23 cellular contexts compared by ENCODE assay signal in the genomic region with DNA sequence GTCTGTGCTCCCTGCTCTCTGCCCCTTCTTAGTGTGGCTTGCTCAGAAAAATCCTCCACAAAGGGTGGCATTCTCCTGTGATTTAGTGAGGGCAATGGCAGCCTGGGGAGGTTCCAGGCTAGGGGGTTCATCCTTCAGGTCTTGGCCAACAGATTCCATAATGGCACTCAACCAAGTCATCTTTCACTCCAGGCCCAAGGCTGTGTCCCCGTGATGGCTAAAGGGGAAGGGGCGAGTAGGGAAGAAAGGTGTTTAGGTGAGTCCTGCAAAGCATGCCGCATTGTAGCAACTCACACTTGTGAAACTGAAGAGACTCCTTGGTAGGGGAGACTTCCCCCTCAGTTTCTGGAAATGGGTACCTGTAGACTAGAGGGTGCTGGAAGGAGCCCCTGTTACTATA.
A peak's percentile ranks its signal among the peaks of the same experiment; 100 is the strongest.
DNase-seq lines count a peak whose midpoint lies in the region; ATAC-seq and TF ChIP-seq lines count a peak whose summit lies in the region.
"Had no signal": no experiment of that assay in that cellular context is flagged by ENCODE, and none has a peak within 500 bp of the region (broad histone marks: within the 10 kb centered on the region; RNA-seq: fewer than 3 reads in every experiment).

No MANE protein-coding gene starts in this region.

- peak overlapping the region; percentile 23 for H2BK15ac ChIP-seq in neuronal stem cell (ENCODE audit: low read length)

- no peak for DNase-seq in AG04450 (ENCODE audit: low read depth, low spot score)
- DNase-seq in epithelial cell of prostate (ENCODE audit: low read depth, low spot score) = no peak
- DNase-seq in neuronal stem cell (ENCODE audit: low spot score) = no peak
- DNase-seq in globus pallidus (ENCODE audit: low spot score) = no peak
- DNase-seq in OCI-LY7 (ENCODE audit: low spot score) = no peak
- DNase-seq: BE2C; C1 segment of cervical spinal cord; CD4-positive, alpha-beta memory T cell; CD4-positive, CD25-positive, alpha-beta regulatory T cell; CD8-positive, alpha-beta memory T cell; COR-L47; DMS 273 treated with DMSO at 0.1 percent for 48 hours; DMS153; DMS53; DMS79; DND-41; EL; GDM1 had no signal

- H3K79me2 ChIP-seq in OCI-LY7 (ENCODE audit: insufficient read depth, low read depth, low read length) = no peaks in the 10 kb centered on the region

- H2AK5ac ChIP-seq in neuronal stem cell (ENCODE audit: low read depth, low read length) = no peak overlapping the region

- intact Hi-C loops in OCI-LY7 (cut with micrococcal nuclease; ENCODE audit: unreplicated experiment) = no loop called here

- no peak overlapping the region for H3K18ac ChIP-seq in neuronal stem cell (ENCODE audit: low read length)

- no TSS peak for BruUV-seq in OCI-LY7 (replicated peaks; lab: Mats Ljungman, UMichigan)

- H3K9ac ChIP-seq in neuronal stem cell (ENCODE audit: low read depth, low read length, poor library complexity) = no peak overlapping the region
- H3K9ac ChIP-seq: BLaER1 had no signal

- H3K9me2 ChIP-seq in OCI-LY7 (ENCODE audit: insufficient read depth, low read length) = no peaks in the 10 kb centered on the region

- ATAC-seq in GM19035 (IDR thresholded peaks at IDR 0.05; ENCODE audit: unreplicated experiment) = no peak
- ATAC-seq: A549, GM12878 had no signal

- no peak overlapping the region for H3K4ac ChIP-seq in neuronal stem cell (ENCODE audit: low read length)

- POLR2A ChIA-PET in AG04450 (lab: Yijun Ruan, JAX) (no interaction called here), OCI-LY7 (lab: Charles Lee) (no interaction called here)

- no peak overlapping the region for H2BK5ac ChIP-seq in neuronal stem cell (ENCODE audit: low read length)

- H3K79me1 ChIP-seq in neuronal stem cell (ENCODE audit: low read depth, low read length) = no peaks in the 10 kb centered on the region

- no peaks in the 10 kb centered on the region; the same call in 1 of the 2 replicates for H3K9me3 ChIP-seq in AG04450 (ENCODE audit: control insufficient read depth, insufficient read depth, low read length)
- no peaks in the 10 kb centered on the region for H3K9me3 ChIP-seq in neuronal stem cell (replicated peaks in 1 of 2; ENCODE audit: control insufficient read depth in 2 of 2, insufficient read depth in 1 of 2, low read depth in 1 of 2, low read length in 2 of 2)
- no peaks in the 10 kb centered on the region for H3K9me3 ChIP-seq in OCI-LY7 (ENCODE audit: low read length)
- H3K9me3 ChIP-seq: A549, BE2C, BLaER1 had no signal

- no peak overlapping the region for H2AFZ ChIP-seq in neuronal stem cell (ENCODE audit: low read length)
- no peak overlapping the region for H2AFZ ChIP-seq in OCI-LY7 (ENCODE audit: low read length)

- no peak overlapping the region for H3K14ac ChIP-seq in neuronal stem cell (ENCODE audit: low read length)

- no peak overlapping the region for H4K91ac ChIP-seq in neuronal stem cell (ENCODE audit: low read depth, low read length, poor library complexity)

- no peak overlapping the region for H3K23ac ChIP-seq in neuronal stem cell (ENCODE audit: low read depth, low read length, poor library complexity)

- no CpG with 5 or more reads among the region's 3 CpGs for WGBS in neuronal stem cell (ENCODE audit: extremely low coverage in 2 of 2, insufficient read length in 2 of 2, insufficient replicate concordance in 1 of 2), 2 donors

- no peak overlapping the region for H3K4me3 ChIP-seq in AG04450 (ENCODE audit: low read depth, low read length)
- H3K4me3 ChIP-seq in neuronal stem cell (ENCODE audit: low read length in 2 of 2) = no peak overlapping the region
- H3K4me3 ChIP-seq in OCI-LY7 (ENCODE audit: low read depth, low read length, poor library complexity, severe bottlenecking) = no peak overlapping the region
- H3K4me3 ChIP-seq: A549, BLaER1, GM12878 had no signal

- no peaks in the 10 kb centered on the region for H3K36me3 ChIP-seq in neuronal stem cell (replicated peaks in 1 of 2; ENCODE audit: control insufficient read depth in 2 of 2, insufficient read depth in 2 of 2, low read length in 2 of 2)
- H3K36me3 ChIP-seq in OCI-LY7 (ENCODE audit: insufficient read depth, low read length) = no peaks in the 10 kb centered on the region
- H3K36me3 ChIP-seq: BE2C, BLaER1 had no signal

- TF ChIP-seq CTCF in AG04450 (IDR thresholded peaks at IDR 0.05; ENCODE audit: low read depth, low read length) (no peak), OCI-LY7 (conservative IDR thresholded peaks at IDR 0.05; ENCODE audit: low read length) (no peak)

- H4K20me1 ChIP-seq in OCI-LY7 (ENCODE audit: insufficient read depth, low read length) = no peaks in the 10 kb centered on the region
- H4K20me1 ChIP-seq: BLaER1 had no signal

- H2BK120ac ChIP-seq in neuronal stem cell (ENCODE audit: low read depth, low read length) = no peak overlapping the region

- H3K4me2 ChIP-seq in neuronal stem cell (ENCODE audit: insufficient read depth, low read length, poor library complexity, severe bottlenecking) = no peak overlapping the region
- no peak overlapping the region for H3K4me2 ChIP-seq in OCI-LY7 (ENCODE audit: low read length)
- H3K4me2 ChIP-seq: A549, BLaER1 had no signal

- peak overlapping the region; percentile 60 for H3K27ac ChIP-seq in AG04450 (ENCODE audit: low read depth, low read length)
- peak overlapping the region; percentile 87 for H3K27ac ChIP-seq in epithelial cell of prostate
- no peak overlapping the region for H3K27ac ChIP-seq in neuronal stem cell (replicated peaks; ENCODE audit: low read length)
- H3K27ac ChIP-seq in OCI-LY7 (ENCODE audit: low read depth, low read length, poor library complexity, severe bottlenecking) = no peak overlapping the region
- H3K27ac ChIP-seq: 22Rv1, A549, BLaER1 had no signal

- no peak overlapping the region for H4K8ac ChIP-seq in neuronal stem cell (ENCODE audit: low read depth, low read length)

- peaks cover 0 to 3% of the 10 kb centered on the region in 2 donors for H3K4me1 ChIP-seq in neuronal stem cell (ENCODE audit: control insufficient read depth in 2 of 2, insufficient read depth in 1 of 2, low read depth in 1 of 2, low read length in 2 of 2)
- no peaks in the 10 kb centered on the region for H3K4me1 ChIP-seq in OCI-LY7 (ENCODE audit: insufficient read depth, low read length, poor library complexity, severe bottlenecking)
- H3K4me1 ChIP-seq: A549, BE2C, BLaER1 had no signal

- no peak overlapping the region for H2BK12ac ChIP-seq in neuronal stem cell (ENCODE audit: low read length)

- CTCF ChIA-PET in AG04450 (lab: Charles Lee) = interaction anchor here (1.5 kb wide), 1 partner anchor 166 kb away, joined by 3 read pairs; no protein-coding TSS in a partner anchor
- CTCF ChIA-PET in OCI-LY7 (lab: Charles Lee; ENCODE audit: unreplicated experiment) = no interaction called here

- no peaks in the 10 kb centered on the region for H3K27me3 ChIP-seq in AG04450 (ENCODE audit: control insufficient read depth, insufficient read depth, low read length)
- peaks cover 0 to 2% (median 0%) of the 10 kb centered on the region in 3 experiments for H3K27me3 ChIP-seq in neuronal stem cell (ENCODE audit: control insufficient read depth in 3 of 3, insufficient read depth in 3 of 3, low read depth in 1 of 3, low read length in 3 of 3)
- H3K27me3 ChIP-seq: BE2C, BLaER1 had no signal

Comparison
In these comparisons a context has a peak if more than half of its experiments do, and no peak if none do; other contexts are left out.
1. H3K27ac ChIP-seq: peak in AG04450 (single experiment) and epithelial cell of prostate (single experiment); none in neuronal stem cell (single experiment) and OCI-LY7 (single experiment).